In genomic region chr1:144076646-144077045, GRCh38 we compare ENCODE assay signal across 8 cellular contexts.
DNase-seq lines count a peak whose midpoint lies in the region; ATAC-seq, FAIRE-seq and TF ChIP-seq lines count a peak whose summit lies in the region.
"Not testable (repeated sequence)": the region's sequence is repeated elsewhere in the genome, so short reads cannot be mapped to it uniquely, and the experiment has no call there.

No MANE protein-coding gene starts in this region.

- intact Hi-C loops in activated CD8-positive, alpha-beta T cell treated with anti-CD3 and anti-CD28 coated beads for 36 hours (cut with micrococcal nuclease); adrenal gland (cut with DNase I); right cardiac atrium (cut with DNase I): not testable (repeated sequence)

- peak overlapping the region; percentile 28; the same call in 1 of the 3 replicates for H3K4me2 ChIP-seq in A549
- H3K4me2 ChIP-seq in neural progenitor cell = peak overlapping the region; percentile 54

- H4K20me1 ChIP-seq in neural progenitor cell (ENCODE audit: low read depth) = not testable (repeated sequence)

- not testable (repeated sequence) for H3K9me3 Mint-ChIP-seq in activated CD8-positive, alpha-beta T cell treated with anti-CD3 and anti-CD28 coated beads for 36 hours; neural progenitor cell

- not testable (repeated sequence) for H3K9ac ChIP-seq in neural progenitor cell

- not testable (repeated sequence) for ATAC-seq in A549; activated CD8-positive, alpha-beta T cell treated with anti-CD3 and anti-CD28 coated beads for 36 hours; right cardiac atrium

- not testable (repeated sequence) for H3K4me3 Mint-ChIP-seq in activated CD8-positive, alpha-beta T cell treated with anti-CD3 and anti-CD28 coated beads for 36 hours; neural progenitor cell

- H3K36me3 ChIP-seq in HAP-1 (replicated peaks); adrenal gland (replicated peaks in 1 of 2); neural progenitor cell; suprapubic skin: not testable (repeated sequence)

- H3K4me3 ChIP-seq in A549 = peak overlapping the region; percentile 26; the same call in 1 of the 3 replicates
- H3K4me3 ChIP-seq in HAP-1 = peak overlapping the region; percentile 16
- peak overlapping the region in 1 of 4 donors; percentile 71 for H3K4me3 ChIP-seq in adrenal gland
- H3K4me3 ChIP-seq in epithelial cell of proximal tubule (ENCODE audit: low read depth, low read length) = peak overlapping the region; percentile 61
- H3K4me3 ChIP-seq in right cardiac atrium (ENCODE audit: low read length) = peak overlapping the region; percentile 83
- peak overlapping the region; percentile 75 for H3K4me3 ChIP-seq in neural progenitor cell
- peak overlapping the region; percentile 61 for H3K4me3 ChIP-seq in suprapubic skin

- H3K27ac ChIP-seq in A549; adrenal gland; right cardiac atrium (ENCODE audit: low read length); neural progenitor cell; suprapubic skin: not testable (repeated sequence)

- not testable (repeated sequence) for H3K9me3 ChIP-seq in A549; HAP-1; adrenal gland (replicated peaks in 1 of 3); right cardiac atrium (ENCODE audit: control insufficient read depth, low read length); neural progenitor cell (ENCODE audit: low read depth); suprapubic skin

- not testable (repeated sequence) for H3K27me3 Mint-ChIP-seq in activated CD8-positive, alpha-beta T cell treated with anti-CD3 and anti-CD28 coated beads for 36 hours; neural progenitor cell (ENCODE audit: insufficient read depth, low read depth)

- POLR2A ChIA-PET in A549 (lab: Yijun Ruan, JAX); activated CD8-positive, alpha-beta T cell treated with anti-CD3 and anti-CD28 coated beads for 36 hours (lab: Charles Lee): not testable (repeated sequence)

- H3K27me3 ChIP-seq in HAP-1 (ENCODE audit: low read depth); adrenal gland; right cardiac atrium (ENCODE audit: control insufficient read depth, insufficient read depth): not testable (repeated sequence)
- H3K27me3 ChIP-seq in neural progenitor cell (peaks cover 13% of the 10 kb centered on the region), suprapubic skin (peaks cover 11% of the 10 kb centered on the region)

- H3K36me3 Mint-ChIP-seq in activated CD8-positive, alpha-beta T cell treated with anti-CD3 and anti-CD28 coated beads for 36 hours (ENCODE audit: low read depth); neural progenitor cell: not testable (repeated sequence)

- CTCF ChIA-PET in A549 (lab: Yijun Ruan, JAX); activated CD8-positive, alpha-beta T cell treated with anti-CD3 and anti-CD28 coated beads for 36 hours (lab: Charles Lee): not testable (repeated sequence)

- not testable (repeated sequence) for TF ChIP-seq EP300 in A549 (IDR thresholded peaks at IDR 0.05); suprapubic skin (IDR thresholded peaks at IDR 0.05)

- TF ChIP-seq POLR2A in A549 (IDR thresholded peaks at IDR 0.05; ENCODE audit: low read length); adrenal gland (IDR thresholded peaks at IDR 0.05); suprapubic skin (IDR thresholded peaks at IDR 0.05): not testable (repeated sequence)

- not testable (repeated sequence) for TF ChIP-seq CTCF in A549 (IDR thresholded peaks at IDR 0.05); activated CD8-positive, alpha-beta T cell treated with anti-CD3 and anti-CD28 coated beads for 36 hours (IDR thresholded peaks at IDR 0.05); adrenal gland (IDR thresholded peaks at IDR 0.05); epithelial cell of proximal tubule (conservative IDR thresholded peaks at IDR 0.05; ENCODE audit: low read depth, low read length); neural progenitor cell (IDR thresholded peaks at IDR 0.05); suprapubic skin (IDR thresholded peaks at IDR 0.05)

- not testable (repeated sequence) for DNase-seq in A549 (ENCODE audit: low read depth in 1 of 2, low spot score in 1 of 2); epithelial cell of proximal tubule (ENCODE audit: low read depth); neural progenitor cell (ENCODE audit: low spot score); suprapubic skin (ENCODE audit: low spot score in 2 of 2)
- DNase-seq in HAP-1 (ENCODE audit: low spot score in 2 of 2) (peak in 1 of 2 experiments; percentile 11), adrenal gland (peak in 4 of 7 donors; percentile 0 to 15 (median 8)), right cardiac atrium (peak in 2 of 3 donors; percentile 16 to 25)
- DNase-seq in activated CD8-positive, alpha-beta T cell treated with anti-CD3 and anti-CD28 coated beads for 36 hours = peak; percentile 2

- H3F3A ChIP-seq in neural progenitor cell (ENCODE audit: low read depth) = not testable (repeated sequence)

- WGBS in A549 (ENCODE audit: missing lambda C conversion rate) = 3% methylated on average over 13 of the region's 53 CpGs
- 1% methylated on average over 21 to 52 of the region's 53 CpGs; no CpG with 5 or more reads in 2 of the 4 donors for WGBS in adrenal gland, 4 donors
- WGBS in right cardiac atrium = 1% methylated on average over 50 of the region's 53 CpGs
- WGBS in suprapubic skin = no CpG with 5 or more reads among the region's 53 CpGs

- H2AFZ ChIP-seq in neural progenitor cell (replicated peaks) = not testable (repeated sequence)

- not testable (repeated sequence) for H3K4me1 Mint-ChIP-seq in activated CD8-positive, alpha-beta T cell treated with anti-CD3 and anti-CD28 coated beads for 36 hours (ENCODE audit: low read depth); neural progenitor cell

- not testable (repeated sequence) for FAIRE-seq in A549 (lab: Jason Lieb, UNC)

- H3K79me2 ChIP-seq in neural progenitor cell (ENCODE audit: low read depth) = not testable (repeated sequence)

- in situ Hi-C loops in HAP-1 (cut with MboI; ENCODE audit: low sequenced_read_pairs) = not testable (repeated sequence)

- TF ChIP-seq RAD21 in A549 (conservative IDR thresholded peaks at IDR 0.05 in 1 of 2, IDR thresholded peaks at IDR 0.05 in 1 of 2) = not testable (repeated sequence)

- H3K4me1 ChIP-seq in A549; HAP-1; adrenal gland (replicated peaks in 1 of 2); right cardiac atrium (ENCODE audit: control insufficient read depth, insufficient read depth, low read length); neural progenitor cell; suprapubic skin: not testable (repeated sequence)

- H3K27ac Mint-ChIP-seq in activated CD8-positive, alpha-beta T cell treated with anti-CD3 and anti-CD28 coated beads for 36 hours; neural progenitor cell: not testable (repeated sequence)
